Comparison of ENCODE assay signal across 15 cellular contexts in genomic region chr7:128853691-128854298, GRCh38. TPM values are rescaled to one million over a fixed set of nuclear protein-coding genes. Genes with fewer than 3 reads are reported as not detected.
A peak's percentile ranks its signal among the peaks of the same experiment; 100 is the strongest.
DNase-seq lines count a peak whose midpoint lies in the region; ATAC-seq and TF ChIP-seq lines count a peak whose summit lies in the region.
"Had no signal": no experiment of that assay in that cellular context is flagged by ENCODE, and none has a peak within 500 bp of the region (broad histone marks: within the 10 kb centered on the region; RNA-seq: fewer than 3 reads in every experiment).

No MANE protein-coding gene starts in this region.

- H3K27ac ChIP-seq in AG04450 (ENCODE audit: low read depth, low read length), result peak overlapping the region; percentile 11
- H3K27ac ChIP-seq in IMR-90 (ENCODE audit: insufficient read depth, low read length), result no peak overlapping the region
- peak overlapping the region in 3 of 4 donors; percentile 1 to 54 (median 44) for H3K27ac ChIP-seq in gastroesophageal sphincter
- peak overlapping the region; percentile 55 to 99 (median 96) for H3K27ac ChIP-seq in gastrocnemius medialis
- H3K27ac ChIP-seq: C4-2B had no signal

- no peak overlapping the region for H2BK20ac ChIP-seq in IMR-90 (ENCODE audit: low read depth, low read length)

- no peak overlapping the region for H3K14ac ChIP-seq in IMR-90 (replicated peaks; ENCODE audit: low read depth, low read length)

- no peaks in the 10 kb centered on the region for H3K4me1 ChIP-seq in IMR-90 (ENCODE audit: control insufficient read depth, insufficient read depth, low read length)
- H3K4me1 ChIP-seq in gastroesophageal sphincter, result peaks cover 0 to 16% (median 8%) of the 10 kb centered on the region in 3 donors
- H3K4me1 ChIP-seq in gastrocnemius medialis, result peaks cover 1 to 12% of the 10 kb centered on the region in 2 donors
- H3K4me1 ChIP-seq: BE2C had no signal

- no peak overlapping the region for H3K56ac ChIP-seq in IMR-90 (ENCODE audit: extremely low read depth, insufficient read depth, low read length)

- DNase-seq in AG04450 (ENCODE audit: low read depth, low spot score), result no peak
- no peak for DNase-seq in IMR-90
- DNase-seq in gastrocnemius medialis, result no peak
- no peak for DNase-seq in D341Med (ENCODE audit: low spot score)
- no peak for DNase-seq in NCI-H1694 (lab: John Stamatoyannopoulos, UW)
- DNase-seq in dermis blood vessel endothelial cell, result no peak
- DNase-seq: BE2C; CD4-positive, alpha-beta memory T cell; DMS153; DMS79 treated with DMSO at 0.1 percent for 48 hours; EL; GOT3; H9 had no signal

- no peak overlapping the region for H3K4ac ChIP-seq in IMR-90 (ENCODE audit: low read depth, low read length)

- H3K4me3 ChIP-seq in AG04450 (ENCODE audit: low read depth, low read length) (no peak overlapping the region), IMR-90 (ENCODE audit: insufficient read depth, low read depth, low read length) (no peak overlapping the region), gastroesophageal sphincter (no peak overlapping the region), gastrocnemius medialis (no peak overlapping the region)

- intact Hi-C loops in IMR-90 (cut with micrococcal nuclease), result no loop called here
- intact Hi-C loops in gastrocnemius medialis (cut with DNase I; ENCODE audit: low total_unique reads), result no loop called here

- H3K9ac ChIP-seq in IMR-90 (ENCODE audit: low read depth, low read length), result no peak overlapping the region

- no peak for TF ChIP-seq CTCF in AG04450 (IDR thresholded peaks at IDR 0.05; ENCODE audit: low read depth, low read length)
- no peak for TF ChIP-seq CTCF in IMR-90 (conservative IDR thresholded peaks at IDR 0.05; ENCODE audit: low read depth, low read length)
- no peak for TF ChIP-seq CTCF in gastroesophageal sphincter (IDR thresholded peaks at IDR 0.05)
- TF ChIP-seq CTCF in gastrocnemius medialis (IDR thresholded peaks at IDR 0.05 in 4 of 5, conservative IDR thresholded peaks at IDR 0.05 in 1 of 5), result no peak

- H3K23ac ChIP-seq in IMR-90 (ENCODE audit: low read depth, low read length), result no peak overlapping the region

- no peak overlapping the region for H2AK5ac ChIP-seq in IMR-90 (ENCODE audit: low read depth, low read length)

- H2BK15ac ChIP-seq in IMR-90 (ENCODE audit: low read depth, low read length), result no peak overlapping the region

- no peak for TF ChIP-seq RAD21 in IMR-90 (IDR thresholded peaks at IDR 0.05; ENCODE audit: low read length)

- no peak overlapping the region for H2AFZ ChIP-seq in IMR-90 (replicated peaks; ENCODE audit: low read length, poor library complexity)

- H3K18ac ChIP-seq in IMR-90 (ENCODE audit: low read depth, low read length), result no peak overlapping the region

- H3K4me2 ChIP-seq in IMR-90 (ENCODE audit: low read depth, low read length), result no peak overlapping the region

- H3K36me3 ChIP-seq in IMR-90 (ENCODE audit: control insufficient read depth, insufficient read depth, low read length), result peaks cover 84% of the 10 kb centered on the region
- peaks cover 0 to 94% of the 10 kb centered on the region in 2 donors for H3K36me3 ChIP-seq in gastroesophageal sphincter
- peaks cover 4 to 85% of the 10 kb centered on the region in 2 donors for H3K36me3 ChIP-seq in gastrocnemius medialis

- H3K9me1 ChIP-seq in IMR-90 (ENCODE audit: insufficient read depth, low read length), result no peaks in the 10 kb centered on the region

- H4K20me1 ChIP-seq in IMR-90 (ENCODE audit: insufficient read depth, low read length), result peaks cover 47% of the 10 kb centered on the region

- TF ChIP-seq POLR2A in IMR-90 (IDR thresholded peaks at IDR 0.05; ENCODE audit: low read depth, low read length) (no peak), gastroesophageal sphincter (IDR thresholded peaks at IDR 0.05) (no peak), gastrocnemius medialis (IDR thresholded peaks at IDR 0.05) (no peak)

- peaks cover 26 to 42% of the 10 kb centered on the region in 2 experiments for H3K79me1 ChIP-seq in IMR-90 (ENCODE audit: low read depth in 1 of 2, low read length in 2 of 2)

- H3K27me3 ChIP-seq in AG04450 (ENCODE audit: control insufficient read depth, insufficient read depth, low read length) (no peaks in the 10 kb centered on the region), IMR-90 (ENCODE audit: control insufficient read depth, insufficient read depth, low read length) (no peaks in the 10 kb centered on the region), gastroesophageal sphincter (no peaks in the 10 kb centered on the region), gastrocnemius medialis (no peaks in the 10 kb centered on the region)
- H3K27me3 ChIP-seq: BE2C had no signal

- H2BK5ac ChIP-seq in IMR-90 (ENCODE audit: low read depth, low read length, poor library complexity, severe bottlenecking), result no peak overlapping the region

- no peak for ATAC-seq in IMR-90 (ENCODE audit: low read depth)
- ATAC-seq in gastroesophageal sphincter, result no peak
- ATAC-seq in gastrocnemius medialis, result no peak

- H4K8ac ChIP-seq in IMR-90 (ENCODE audit: low read depth in 2 of 2, low read length in 2 of 2), result no peak overlapping the region

- no peak overlapping the region for H2AK9ac ChIP-seq in IMR-90 (replicated peaks; ENCODE audit: low read depth, low read length, poor library complexity)

- CTCF ChIA-PET in AG04450 (lab: Charles Lee), result no interaction called here
- CTCF ChIA-PET in IMR-90 (lab: Yijun Ruan, JAX), result no interaction called here

- whole genome bisulfite sequencing in IMR-90 (ENCODE audit: extremely low coverage in 2 of 2, insufficient read length in 1 of 2), 2 experiments, result 93% methylated on average over 24 of the region's 36 CpGs; no CpG with 5 or more reads in 1 of the 2 experiments
- 78 to 89% methylated on average over 6 to 10 of the region's 36 CpGs for WGBS in gastroesophageal sphincter (ENCODE audit: low coverage in 1 of 2), 2 donors

- H4K5ac ChIP-seq in IMR-90 (ENCODE audit: low read depth, low read length), result no peak overlapping the region

- H2BK120ac ChIP-seq in IMR-90 (ENCODE audit: low read depth, low read length), result no peak overlapping the region

- BruUV-seq in IMR-90 (replicated peaks; lab: Mats Ljungman, UMichigan), result TSS peak; percentile 37

- H3K9me3 ChIP-seq in AG04450 (ENCODE audit: control insufficient read depth, insufficient read depth, low read length) (no peaks in the 10 kb centered on the region; the same call in 1 of the 2 replicates), IMR-90 (ENCODE audit: control insufficient read depth, insufficient read depth, low read length) (no peaks in the 10 kb centered on the region), gastroesophageal sphincter (no peaks in the 10 kb centered on the region), gastrocnemius medialis (no peaks in the 10 kb centered on the region)
- H3K9me3 ChIP-seq: BE2C had no signal

- TF ChIP-seq EP300 in gastroesophageal sphincter (IDR thresholded peaks at IDR 0.05), result no peak

- no peak overlapping the region for H4K91ac ChIP-seq in IMR-90 (ENCODE audit: insufficient read depth, low read depth, low read length)

- POLR2A ChIA-PET in AG04450 (lab: Yijun Ruan, JAX), result no interaction called here
- POLR2A ChIA-PET in IMR-90 (lab: Charles Lee; ENCODE audit: unreplicated experiment), result no interaction called here

- dilution Hi-C loops in IMR-90 (cut with HindIII; ENCODE audit: low sequenced_read_pairs, unreplicated experiment), result no loop called here

- in situ Hi-C loops in IMR-90 (cut with MboI; ENCODE audit: low sequenced_read_pairs) (no loop called here), gastrocnemius medialis (cut with MboI; ENCODE audit: low sequenced_read_pairs in 4 of 4) (loop anchor here in 1 of 4 donors (25.0 kb wide), 1 partner anchor 391 kb away; the partner anchor contains the start of gene HILPDA)

TF ChIP-seq in IMR-90, 13 proteins besides CTCF, POLR2A, EP300 and RAD21 (continues in another document):
- no peak for TF ChIP-seq RCOR1 (IDR thresholded peaks at IDR 0.05; ENCODE audit: insufficient replicate concordance, low read length)
- TF ChIP-seq, protein P1, sequence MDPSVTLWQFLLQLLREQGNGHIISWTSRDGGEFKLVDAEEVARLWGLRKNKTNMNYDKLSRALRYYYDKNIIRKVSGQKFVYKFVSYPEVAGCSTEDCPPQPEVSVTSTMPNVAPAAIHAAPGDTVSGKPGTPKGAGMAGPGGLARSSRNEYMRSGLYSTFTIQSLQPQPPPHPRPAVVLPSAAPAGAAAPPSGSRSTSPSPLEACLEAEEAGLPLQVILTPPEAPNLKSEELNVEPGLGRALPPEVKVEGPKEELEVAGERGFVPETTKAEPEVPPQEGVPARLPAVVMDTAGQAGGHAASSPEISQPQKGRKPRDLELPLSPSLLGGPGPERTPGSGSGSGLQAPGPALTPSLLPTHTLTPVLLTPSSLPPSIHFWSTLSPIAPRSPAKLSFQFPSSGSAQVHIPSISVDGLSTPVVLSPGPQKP (IDR thresholded peaks at IDR 0.05; ENCODE audit: borderline replicate concordance, low read depth, low read length), result no peak
- no peak for TF ChIP-seq SMC3 (IDR thresholded peaks at IDR 0.05; ENCODE audit: low read depth, low read length)

RNA-seq across cellular contexts. Expression of gene ATP6V1F, which starts 8.9 kb away (rescaled TPM):
- 150 and 193 TPM in 2 replicates for polyA plus RNA-seq in AG04450 (2011; rRNA removed)
- polyA minus RNA-seq in AG04450 (2011; rRNA and poly(A)+ RNA removed), result 48.3 and 52.6 TPM in 2 replicates
- 61.1 and 104 TPM in 2 replicates for total RNA-seq in IMR-90 (2012; rRNA removed)
- polyA plus RNA-seq in IMR-90 (2012; rRNA removed), result 321 and 346 TPM in 2 replicates
- polyA plus RNA-seq in IMR-90 (2012; cell fraction: cytosol; rRNA removed), result 128 and 421 TPM in 2 replicates
- polyA plus RNA-seq in IMR-90 (2012; cell fraction: nucleus; rRNA removed; ENCODE audit: low replicate concordance), result 84.2 and 106 TPM in 2 replicates
- total RNA-seq in gastroesophageal sphincter, result 100 to 1,000 TPM in 1 of 4 donors, 10 to 100 TPM in 3; 67.7 to 101 (median 84.5) TPM
- total RNA-seq in gastrocnemius medialis, result 10 to 100 TPM; 79.3 to 99.2 (median 82.3) TPM
- 86.5 and 93.1 TPM in 2 replicates for total RNA-seq in dermis blood vessel endothelial cell

RNA-seq across cellular contexts. Expression of gene FLNC, which starts 23.6 kb away (rescaled TPM):
- 25.8 and 44.7 TPM in 2 replicates for polyA plus RNA-seq in AG04450 (2011; rRNA removed)
- 157 and 215 TPM in 2 replicates for polyA minus RNA-seq in AG04450 (2011; rRNA and poly(A)+ RNA removed)
- 116 and 139 TPM in 2 replicates for total RNA-seq in IMR-90 (2012; rRNA removed)
- polyA plus RNA-seq in IMR-90 (2012; rRNA removed), result 154 and 167 TPM in 2 replicates
- polyA plus RNA-seq in IMR-90 (2012; cell fraction: cytosol; rRNA removed), result 67.5 and 137 TPM in 2 replicates
- 165 and 525 TPM in 2 replicates for polyA plus RNA-seq in IMR-90 (2012; cell fraction: nucleus; rRNA removed; ENCODE audit: low replicate concordance)
- 1,000 to 10,000 TPM in 1 of 4 donors, 100 to 1,000 TPM in 3; 308 to 1,162 (median 401) TPM for total RNA-seq in gastroesophageal sphincter
- total RNA-seq in gastrocnemius medialis, result 1,000 to 10,000 TPM; 1,071 to 4,398 (median 2,381) TPM
- 117 and 331 TPM in 2 replicates for total RNA-seq in dermis blood vessel endothelial cell
- polyA plus RNA-seq: CD4-positive, alpha-beta memory T cell had no signal

RNA-seq across cellular contexts. Expression of gene KCP, which starts 56.7 kb away (rescaled TPM):
- polyA plus RNA-seq in AG04450 (2011; rRNA removed) (0.04 and 0.05 TPM in 2 replicates), IMR-90 (2012; rRNA removed) (0.03 and 0.07 TPM in 2 replicates)
- polyA minus RNA-seq in AG04450 (2011; rRNA and poly(A)+ RNA removed), result not detected in 2 replicates
- total RNA-seq in IMR-90 (2012; rRNA removed) (not detected in 2 replicates), gastroesophageal sphincter (under 1 TPM in 2 of 4 donors, not detected in 2; 0.31 to 0.67 TPM), gastrocnemius medialis (under 1 TPM in 1 of 4 donors, not detected in 3; 0.10 TPM), dermis blood vessel endothelial cell (0.17 TPM in 1 of 2 replicates, not detected in the other)
- 0.03 TPM in 1 of 2 replicates, not detected in the other for polyA plus RNA-seq in IMR-90 (2012; cell fraction: cytosol; rRNA removed)
- 0.17 and 0.33 TPM in 2 replicates for polyA plus RNA-seq in IMR-90 (2012; cell fraction: nucleus; rRNA removed; ENCODE audit: low replicate concordance)
- polyA plus RNA-seq: CD4-positive, alpha-beta memory T cell had no signal
